ENCODE assay signal across 19 cellular contexts in the genomic region with DNA sequence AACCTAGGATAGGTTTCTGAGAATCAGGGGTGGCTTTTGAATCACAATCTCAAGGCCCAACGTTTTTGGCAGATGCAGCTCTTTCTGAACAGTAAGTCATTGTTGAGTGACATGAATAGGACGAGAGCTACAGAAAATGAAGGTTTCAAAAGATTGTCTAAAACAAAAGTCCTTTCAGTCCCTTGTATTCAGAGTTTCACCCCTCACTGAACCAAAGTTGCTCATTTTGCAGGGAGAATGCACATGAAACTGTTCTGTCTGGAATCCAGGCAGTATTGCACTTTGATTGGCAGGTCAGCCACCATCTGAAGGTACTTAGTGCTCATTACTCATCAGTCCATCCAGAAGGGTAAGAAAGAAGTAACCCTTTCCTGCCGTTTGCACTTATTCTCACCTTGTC. TPM values are rescaled to one million over a fixed set of nuclear protein-coding genes. Genes with fewer than 3 reads are reported as not detected.
DNase-seq lines count a peak whose midpoint lies in the region; ATAC-seq, FAIRE-seq and TF ChIP-seq lines count a peak whose summit lies in the region.
"Had no signal": no experiment of that assay in that cellular context is flagged by ENCODE, and none has a peak within 500 bp of the region (broad histone marks: within the 10 kb centered on the region; RNA-seq: fewer than 3 reads in every experiment).

No MANE protein-coding gene starts in this region.

- WGBS in GM12878 (ENCODE audit: insufficient coverage, insufficient replicate concordance, low lambda C conversion rate, missing lambda C conversion rate) = 64% methylated on average over 3 of the region's 3 CpGs

- DNase-seq in activated naive CD8-positive, alpha-beta T cell treated with anti-CD3 and anti-CD28 coated beads for 36 hours = no peak
- no peak for DNase-seq in GM12878 (ENCODE audit: low read depth, low spot score)
- peak; percentile 45 for DNase-seq in iris pigment epithelial cell (ENCODE audit: low read depth)
- no peak for DNase-seq in type B pancreatic cell (ENCODE audit: extremely low spot score, unreplicated experiment)
- no peak for DNase-seq in ascending aorta (ENCODE audit: low spot score in 2 of 2)
- DNase-seq in NCI-H510A (lab: John Stamatoyannopoulos, UW) = no peak
- DNase-seq in uterus = no peak
- DNase-seq: activated CD8-positive, alpha-beta memory T cell treated with anti-CD3 and anti-CD28 coated beads for 24 hours; activated naive CD4-positive, alpha-beta T cell; COR-L47; effector memory CD8-positive, alpha-beta T cell; gastrocnemius medialis; GDM1; NCI-H1436 treated with DMSO at 0.1 percent for 48 hours; ovary had no signal

- TF ChIP-seq RAD21 in GM12878 (IDR thresholded peaks at IDR 0.05; ENCODE audit: insufficient read depth, low read depth, low read length) = no peak

- CTCF ChIA-PET in GM12878 (lab: Yijun Ruan, JAX) = interaction anchor here (0.6 to 4.3 kb wide), 8 partner anchors 10 to 102 kb away, joined by 3 to 22 read pairs (median 4); partner anchors contain the start of gene RASGRP1

- peaks cover under 1% of the 10 kb centered on the region for H3K9me3 Mint-ChIP-seq in activated naive CD8-positive, alpha-beta T cell (ENCODE audit: low read depth)
- peaks cover 10% of the 10 kb centered on the region for H3K9me3 Mint-ChIP-seq in activated naive CD8-positive, alpha-beta T cell treated with anti-CD3 and anti-CD28 coated beads for 36 hours
- H3K9me3 Mint-ChIP-seq in type B pancreatic cell = no peaks in the 10 kb centered on the region
- H3K9me3 Mint-ChIP-seq: effector memory CD8-positive, alpha-beta T cell had no signal

- H3K79me2 ChIP-seq in GM12878 (ENCODE audit: control insufficient read depth, insufficient read depth, low read length) = no peaks in the 10 kb centered on the region

- TF ChIP-seq CTCF in GM12878 (IDR thresholded peaks at IDR 0.05 in 2 of 3, conservative IDR thresholded peaks at IDR 0.05 in 1 of 3; ENCODE audit: control insufficient read depth in 2 of 3, extremely low read depth in 1 of 3, insufficient read depth in 1 of 3, low read depth in 3 of 3, low read length in 3 of 3) (no peak), type B pancreatic cell (conservative IDR thresholded peaks at IDR 0.05) (no peak), ascending aorta (IDR thresholded peaks at IDR 0.05) (no peak), uterus (IDR thresholded peaks at IDR 0.05) (no peak)

- H3K36me3 ChIP-seq in GM12878 (ENCODE audit: control insufficient read depth in 2 of 2, insufficient read depth in 2 of 2, low read length in 1 of 2) (no peaks in the 10 kb centered on the region), ascending aorta (no peaks in the 10 kb centered on the region), uterus (no peaks in the 10 kb centered on the region)
- H3K36me3 ChIP-seq: cardiac muscle cell, gastrocnemius medialis, ovary had no signal

- H3K36me3 Mint-ChIP-seq in activated naive CD8-positive, alpha-beta T cell = peaks cover 8% of the 10 kb centered on the region
- peaks cover 6% of the 10 kb centered on the region for H3K36me3 Mint-ChIP-seq in activated naive CD8-positive, alpha-beta T cell treated with anti-CD3 and anti-CD28 coated beads for 36 hours
- H3K36me3 Mint-ChIP-seq in type B pancreatic cell = no peaks in the 10 kb centered on the region

- H3K4me3 ChIP-seq in GM12878 (no peak overlapping the region), ascending aorta (no peak overlapping the region), uterus (no peak overlapping the region)
- H3K4me3 ChIP-seq: cardiac muscle cell, gastrocnemius medialis, ovary had no signal

- H3K27me3 Mint-ChIP-seq in activated naive CD8-positive, alpha-beta T cell = no peaks in the 10 kb centered on the region
- H3K27me3 Mint-ChIP-seq in activated naive CD8-positive, alpha-beta T cell treated with anti-CD3 and anti-CD28 coated beads for 36 hours = no peaks in the 10 kb centered on the region
- H3K27me3 Mint-ChIP-seq in type B pancreatic cell = peaks cover 21% of the 10 kb centered on the region
- H3K27me3 Mint-ChIP-seq: effector memory CD8-positive, alpha-beta T cell had no signal

- SMC1A ChIA-PET in GM12878 (lab: Charles Lee; ENCODE audit: uncharacterized antibody, unreplicated experiment) = interaction anchor here (1.1 to 4.1 kb wide), 8 partner anchors 10 to 113 kb away, joined by 3 to 36 read pairs (median 8); no protein-coding TSS in a partner anchor

- H3K27ac Mint-ChIP-seq in activated naive CD8-positive, alpha-beta T cell = peak overlapping the region; percentile 34
- H3K27ac Mint-ChIP-seq in activated naive CD8-positive, alpha-beta T cell treated with anti-CD3 and anti-CD28 coated beads for 36 hours = no peak overlapping the region
- H3K27ac Mint-ChIP-seq in type B pancreatic cell = peak overlapping the region; percentile 27

- H3K4me3 Mint-ChIP-seq in activated naive CD8-positive, alpha-beta T cell = no peak overlapping the region
- H3K4me3 Mint-ChIP-seq in activated naive CD8-positive, alpha-beta T cell treated with anti-CD3 and anti-CD28 coated beads for 36 hours = no peak overlapping the region
- H3K4me3 Mint-ChIP-seq in type B pancreatic cell = no peak overlapping the region
- H3K4me3 Mint-ChIP-seq: effector memory CD8-positive, alpha-beta T cell had no signal

- BruUV-seq in GM12878 (replicated peaks; lab: Mats Ljungman, UMichigan) = no TSS peak

- H3K27me3 ChIP-seq in GM12878 (replicated peaks in 1 of 2; ENCODE audit: control insufficient read depth in 2 of 2, insufficient read depth in 2 of 2, low read length in 1 of 2) (no peaks in the 10 kb centered on the region), ascending aorta (no peaks in the 10 kb centered on the region), uterus (no peaks in the 10 kb centered on the region)
- H3K27me3 ChIP-seq: cardiac muscle cell, gastrocnemius medialis, ovary had no signal

- H3K9me3 ChIP-seq in GM12878 (replicated peaks; ENCODE audit: control insufficient read depth, insufficient read depth, low read length) (no peaks in the 10 kb centered on the region), ascending aorta (no peaks in the 10 kb centered on the region), uterus (no peaks in the 10 kb centered on the region)
- H3K9me3 ChIP-seq: gastrocnemius medialis, ovary had no signal

- FAIRE-seq in GM12878 (lab: Jason Lieb, UNC) = no peak
- FAIRE-seq: keratinocyte had no signal

- peak; percentile 21; the same call in 1 of the 3 replicates for ATAC-seq in GM12878
- ATAC-seq: effector memory CD8-positive, alpha-beta T cell; gastrocnemius medialis had no signal

- H4K20me1 ChIP-seq in GM12878 (ENCODE audit: control insufficient read depth, insufficient read depth) = no peaks in the 10 kb centered on the region

- no peak for TF ChIP-seq POLR2A in GM12878 (IDR thresholded peaks at IDR 0.05; ENCODE audit: low read depth, low read length)
- TF ChIP-seq POLR2A in uterus (IDR thresholded peaks at IDR 0.05) = no peak

- peaks cover 38% of the 10 kb centered on the region for H3K4me1 Mint-ChIP-seq in activated naive CD8-positive, alpha-beta T cell (ENCODE audit: low read depth)
- peaks cover 29% of the 10 kb centered on the region for H3K4me1 Mint-ChIP-seq in activated naive CD8-positive, alpha-beta T cell treated with anti-CD3 and anti-CD28 coated beads for 36 hours
- peaks cover 9% of the 10 kb centered on the region for H3K4me1 Mint-ChIP-seq in type B pancreatic cell (ENCODE audit: unreplicated experiment)

- TF ChIP-seq EP300 in GM12878 (IDR thresholded peaks at IDR 0.05; ENCODE audit: borderline replicate concordance in 1 of 2, control insufficient read depth in 1 of 2, low read depth in 2 of 2, low read length in 2 of 2) = no peak

- in situ Hi-C loops in GM12878 (cut with MboI) = no loop called here

- H3K27ac ChIP-seq in GM12878 (ENCODE audit: control insufficient read depth, insufficient read depth) = no peak overlapping the region
- no peak overlapping the region for H3K27ac ChIP-seq in ascending aorta
- no peak overlapping the region for H3K27ac ChIP-seq in uterus
- H3K27ac ChIP-seq: cardiac muscle cell, gastrocnemius medialis, KMS-11, ovary had no signal

- H3K4me1 ChIP-seq in GM12878 (ENCODE audit: control insufficient read depth, insufficient read depth, low read length) (no peaks in the 10 kb centered on the region), ascending aorta (no peaks in the 10 kb centered on the region), uterus (no peaks in the 10 kb centered on the region)
- H3K4me1 ChIP-seq: gastrocnemius medialis had no signal

- RAD21 ChIA-PET in GM12878 (lab: Charles Lee; ENCODE audit: unreplicated experiment) = interaction anchor here (0.6 to 2.5 kb wide), 7 partner anchors 25 to 146 kb away, joined by 3 to 13 read pairs (median 4); partner anchors contain the start of gene RASGRP1

- no peak overlapping the region for H3K9ac ChIP-seq in GM12878 (ENCODE audit: control insufficient read depth, insufficient read depth, low read length)
- H3K9ac ChIP-seq: KMS-11 had no signal

- no peak overlapping the region for H3K4me2 ChIP-seq in GM12878 (ENCODE audit: control insufficient read depth, insufficient read depth)
- H3K4me2 ChIP-seq: KMS-11 had no signal

- POLR2A ChIA-PET in GM12878 (lab: Charles Lee) = interaction anchor here (1.0 to 2.4 kb wide), 5 partner anchors 9 to 111 kb away, joined by 3 to 6 read pairs (median 5); no protein-coding TSS in a partner anchor

- intact Hi-C loops in GM12878 (cut with micrococcal nuclease; ENCODE audit: unreplicated experiment) = no loop called here
- intact Hi-C loops in ascending aorta (cut with DNase I) = no loop called here
- intact Hi-C loops in uterus (cut with DNase I; ENCODE audit: low total_unique reads) = no loop called here

- H2AFZ ChIP-seq in GM12878 (ENCODE audit: control insufficient read depth, low read depth, low read length) = no peak overlapping the region

RNA-seq across cellular contexts. Expression of gene RASGRP1, which starts 24.1 kb away (rescaled TPM):
- 10 to 100 TPM; 42.7 to 46.6 TPM for total RNA-seq in activated naive CD8-positive, alpha-beta T cell treated with anti-CD3 and anti-CD28 coated beads for 36 hours
- 151 and 158 TPM in 2 replicates for total RNA-seq in GM12878 (2013; cell fraction: nucleolus; rRNA removed)
- total RNA-seq in GM12878 (2014; rRNA removed) (27.4 and 31.3 TPM in 2 replicates), GM12878 (2014; rRNA removed; fragmentation: Illumina TruSeq; extraction: Trizol) (23.5 and 23.8 TPM in 2 replicates), GM12878 (2021) (25.5 and 29.3 TPM in 2 replicates), type B pancreatic cell (ENCODE audit: low replicate concordance) (3.0 and 6.6 TPM in 2 replicates), ascending aorta (not detected), uterus (under 1 TPM in 3 of 4 donors, not detected in 1; under 0.01 to 0.82 (median 0.48) TPM)
- 5.6 TPM for polyA plus RNA-seq in GM12878 (2011; ENCODE audit: low read depth)
- polyA plus RNA-seq in GM12878 (2011; rRNA removed) (234 and 259 TPM in 2 replicates), GM12878 (2014; fragmentation: Illumina TruSeq; extraction: Trizol) (26.0 and 32.7 TPM in 2 replicates), GM12878 (2014; fragmentation: Nextera tagmentation; extraction: Ambion mirVana) (1 to 10 TPM; 5.6 to 6.2 TPM), GM12878 (2014; rRNA removed) (17.0 and 18.3 TPM in 2 replicates), GM12878 (2016; fragmentation: Nextera tagmentation; extraction: Ambion mirVana) (10 to 100 TPM in 1 of 2 experiments, 1 to 10 TPM in 1; 9.9 to 13.3 TPM)
- 137 and 158 TPM in 2 replicates for polyA plus RNA-seq in GM12878 (2011; cell fraction: cytosol; rRNA removed)
- 185 and 295 TPM in 2 replicates for polyA plus RNA-seq in GM12878 (2011; cell fraction: nucleus; rRNA removed)
- polyA plus RNA-seq in GM12878 (2012) = 5.8 and 12.5 TPM in 2 replicates
- 397 and 409 TPM in 2 replicates for polyA minus RNA-seq in GM12878 (2011; rRNA and poly(A)+ RNA removed)
- 114 and 130 TPM in 2 replicates for polyA minus RNA-seq in GM12878 (2011; cell fraction: cytosol; rRNA and poly(A)+ RNA removed)
- polyA minus RNA-seq in GM12878 (2011; cell fraction: nucleus; rRNA and poly(A)+ RNA removed) = 267 and 279 TPM in 2 replicates
